Comparison of ENCODE assay signal across 8 cellular contexts in the genomic region with DNA sequence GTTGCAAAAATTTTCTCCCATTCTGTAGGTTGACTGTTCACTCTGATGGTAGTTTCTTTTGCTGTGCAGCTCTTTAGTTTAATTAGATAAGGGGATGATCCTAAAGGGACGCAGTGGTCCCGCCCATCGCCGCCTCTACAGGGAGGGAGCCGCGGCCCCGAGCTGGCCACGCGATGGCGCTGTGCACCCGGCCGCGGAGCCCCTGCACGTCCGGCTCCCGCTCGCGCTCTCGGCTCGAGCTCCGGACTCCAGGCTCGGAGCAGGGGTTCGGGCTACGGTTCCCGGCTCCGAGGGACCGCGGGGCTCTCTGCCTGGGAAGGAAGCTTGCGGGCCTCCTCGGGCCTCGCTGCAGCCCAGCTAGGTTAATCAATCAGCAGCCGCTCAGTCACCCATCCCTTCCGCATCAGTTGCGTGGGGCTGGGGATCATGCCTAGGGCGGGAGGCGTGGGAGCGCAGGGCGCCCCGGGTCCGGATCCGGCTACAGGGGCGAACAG.
A peak's percentile ranks its signal among the peaks of the same experiment; 100 is the strongest.
DNase-seq lines count a peak whose midpoint lies in the region; ATAC-seq and TF ChIP-seq lines count a peak whose summit lies in the region.

No MANE protein-coding gene starts in this region.

- ATAC-seq in HG02759 (IDR thresholded peaks at IDR 0.05; ENCODE audit: unreplicated experiment) = peak; percentile 98
- no peak for ATAC-seq in RWPE2 (ENCODE audit: low read depth)
- peak; percentile 92 to 99 (median 96) for ATAC-seq in heart right ventricle

- H3K27ac ChIP-seq in RWPE2 (ENCODE audit: poor library complexity, severe bottlenecking) (no peak overlapping the region), heart right ventricle (no peak overlapping the region)

- peaks cover 2% of the 10 kb centered on the region for H3K36me3 Mint-ChIP-seq in activated naive CD8-positive, alpha-beta T cell treated with anti-CD3 and anti-CD28 coated beads for 36 hours

- H3K9me3 ChIP-seq in RWPE2 (ENCODE audit: severe bottlenecking) (no peaks in the 10 kb centered on the region), heart right ventricle (peaks cover 0 to 12% (median 7%) of the 10 kb centered on the region in 11 donors)

- peaks cover 9% of the 10 kb centered on the region for H3K4me1 Mint-ChIP-seq in activated naive CD8-positive, alpha-beta T cell treated with anti-CD3 and anti-CD28 coated beads for 36 hours

- H3K4me3 ChIP-seq in RWPE2 (ENCODE audit: severe bottlenecking) = no peak overlapping the region
- H3K4me3 ChIP-seq in heart right ventricle = peak overlapping the region; percentile 16 to 57 (median 50)

- peaks cover 49% of the 10 kb centered on the region for H3K27me3 Mint-ChIP-seq in activated naive CD8-positive, alpha-beta T cell treated with anti-CD3 and anti-CD28 coated beads for 36 hours

- no peak overlapping the region for H3K27ac Mint-ChIP-seq in activated naive CD8-positive, alpha-beta T cell treated with anti-CD3 and anti-CD28 coated beads for 36 hours

- intact Hi-C loops in heart right ventricle (cut with DNase I) = loop anchor here in 9 of 10 donors (1.0 to 10.0 kb wide), 11 partner anchors 656 to 953 kb away; no protein-coding TSS in a partner anchor
- intact Hi-C loops in posterior vena cava (cut with DNase I) = loop anchor here (5.0 to 10.0 kb wide), 3 partner anchors 656 to 938 kb away; no protein-coding TSS in a partner anchor

- H3K27me3 ChIP-seq in RWPE2 (ENCODE audit: insufficient read depth, poor library complexity, severe bottlenecking) = no peaks in the 10 kb centered on the region
- H3K27me3 ChIP-seq in heart right ventricle = peaks cover 0 to 51% (median 37%) of the 10 kb centered on the region in 7 donors

- H3K36me3 ChIP-seq in RWPE2 (ENCODE audit: low read depth) (no peaks in the 10 kb centered on the region), heart right ventricle (no peaks in the 10 kb centered on the region)

- 2 to 3% methylated on average over 42 of the region's 42 CpGs for WGBS in heart right ventricle, 2 donors

- TF ChIP-seq CTCF in GM12873 (IDR thresholded peaks at IDR 0.05; ENCODE audit: insufficient read depth, low read depth, low read length, missing control alignments) = peak; percentile 79
- TF ChIP-seq CTCF in RWPE2 (IDR thresholded peaks at IDR 0.05; ENCODE audit: poor library complexity, severe bottlenecking) = peak; percentile 30
- TF ChIP-seq CTCF in heart right ventricle (IDR thresholded peaks at IDR 0.05) = peak; percentile 76 to 95 (median 91)

- no peaks in the 10 kb centered on the region for H3K9me3 Mint-ChIP-seq in activated naive CD8-positive, alpha-beta T cell treated with anti-CD3 and anti-CD28 coated beads for 36 hours

- no peak for DNase-seq in RWPE2 (ENCODE audit: low spot score)
- DNase-seq in activated naive CD8-positive, alpha-beta T cell treated with anti-CD3 and anti-CD28 coated beads for 36 hours = peak; percentile 75
- peak; percentile 49 to 75 for DNase-seq in heart right ventricle
- DNase-seq in posterior vena cava (ENCODE audit: low spot score) = peak; percentile 91
- DNase-seq in HPDE6-E6E7 (ENCODE audit: extremely low spot score) = no peak
- no peak for DNase-seq in DMS153 treated with DMSO at 0.1 percent for 48 hours (lab: John Stamatoyannopoulos, UW; ENCODE audit: unreplicated experiment)

- H3K4me3 Mint-ChIP-seq in activated naive CD8-positive, alpha-beta T cell treated with anti-CD3 and anti-CD28 coated beads for 36 hours = no peak overlapping the region

- H3K4me1 ChIP-seq in RWPE2 (ENCODE audit: insufficient read depth, poor library complexity, severe bottlenecking) (peaks cover 10% of the 10 kb centered on the region), heart right ventricle (peaks cover 6 to 18% (median 13%) of the 10 kb centered on the region in 9 donors)

Comparison
In these comparisons a context has a peak if more than half of its experiments do, and no peak if none do; other contexts are left out.
1. CTCF ChIP-seq: peak in every context shown above with its lines; median percentile 91 in heart right ventricle; 79 in GM12873; 30 in RWPE2.
2. DNase-seq: peak in activated naive CD8-positive, alpha-beta T cell treated with anti-CD3 and anti-CD28 coated beads for 36 hours (single experiment), heart right ventricle (2 of 2) and posterior vena cava (single experiment); none in RWPE2 (single experiment), HPDE6-E6E7 (single experiment) and DMS153 treated with DMSO at 0.1 percent for 48 hours (single experiment).